ENCODE assay signal across 7 cellular contexts in genomic region chr7:1532456-1533254, GRCh38. TPM values are rescaled to one million over a fixed set of nuclear protein-coding genes. Genes with fewer than 3 reads are reported as not detected.
DNase-seq lines count a peak whose midpoint lies in the region; ATAC-seq, FAIRE-seq and TF ChIP-seq lines count a peak whose summit lies in the region.

No MANE protein-coding gene starts in this region.

- ATAC-seq in SK-N-SH treated with all-trans-retinoic acid at 6 μM for 48 hours (peak; percentile 57), left ventricle myocardium superior (peak; percentile 35), GM19452 (IDR thresholded peaks at IDR 0.05; ENCODE audit: unreplicated experiment) (no peak), HG02798 (IDR thresholded peaks at IDR 0.05; ENCODE audit: poor library complexity, unreplicated experiment) (no peak)

- DNase-seq in H54 (ENCODE audit: insufficient read length, low spot score): peak; percentile 100
- DNase-seq in amniotic epithelial cell (ENCODE audit: low read depth): peak; percentile 79
- peak; percentile 78 for DNase-seq in left ventricle myocardium superior
- DNase-seq in retinal pigment epithelial cell (ENCODE audit: low read depth): no peak

- TF ChIP-seq CTCF in retinal pigment epithelial cell (conservative IDR thresholded peaks at IDR 0.05; ENCODE audit: low read depth, low read length): no peak

- FAIRE-seq in H54 (lab: Jason Lieb, UNC): peak; percentile 69

- peak; percentile 52 for TF ChIP-seq POLR2A in H54 (IDR thresholded peaks at IDR 0.05; ENCODE audit: low read depth, low read length)

- intact Hi-C loops in left ventricle myocardium superior (cut with micrococcal nuclease): no loop called here

- H3K4me3 ChIP-seq in retinal pigment epithelial cell (ENCODE audit: low read length): peak overlapping the region; percentile 69

TF ChIP-seq in SK-N-SH treated with all-trans-retinoic acid at 6 μM for 48 hours, 23 proteins besides CTCF, POLR2A, EP300 and RAD21:
- TF ChIP-seq POU6F1 (CRISPR knock-in tag; IDR thresholded peaks at IDR 0.05; ENCODE audit: borderline replicate concordance, low read depth) (peak; percentile 59; the same call in 1 of the 2 replicates), PPARA (CRISPR knock-in tag; IDR thresholded peaks at IDR 0.05; ENCODE audit: borderline replicate concordance) (no peak)

RNA-seq across cellular contexts. Expression of gene MAFK, which starts 2.2 kb away (rescaled TPM):
- 47.2 TPM for total RNA-seq in left ventricle myocardium superior

RNA-seq across cellular contexts. Expression of gene TMEM184A, which starts 23.4 kb away (rescaled TPM):
- 0.22 TPM for total RNA-seq in left ventricle myocardium superior

RNA-seq across cellular contexts. Expression of gene INTS1, which starts 28.5 kb away (rescaled TPM):
- total RNA-seq in left ventricle myocardium superior: 32.0 TPM

RNA-seq across cellular contexts. Expression of gene PSMG3, which starts 37.2 kb away (rescaled TPM):
- total RNA-seq in left ventricle myocardium superior: 11.8 TPM

Comparison
In these comparisons a context has a peak if more than half of its experiments do, and no peak if none do; other contexts are left out.
1. ATAC-seq: peak in SK-N-SH treated with all-trans-retinoic acid at 6 μM for 48 hours (single experiment) and left ventricle myocardium superior (single experiment); none in GM19452 (single experiment) and HG02798 (single experiment).